In the genomic region with DNA sequence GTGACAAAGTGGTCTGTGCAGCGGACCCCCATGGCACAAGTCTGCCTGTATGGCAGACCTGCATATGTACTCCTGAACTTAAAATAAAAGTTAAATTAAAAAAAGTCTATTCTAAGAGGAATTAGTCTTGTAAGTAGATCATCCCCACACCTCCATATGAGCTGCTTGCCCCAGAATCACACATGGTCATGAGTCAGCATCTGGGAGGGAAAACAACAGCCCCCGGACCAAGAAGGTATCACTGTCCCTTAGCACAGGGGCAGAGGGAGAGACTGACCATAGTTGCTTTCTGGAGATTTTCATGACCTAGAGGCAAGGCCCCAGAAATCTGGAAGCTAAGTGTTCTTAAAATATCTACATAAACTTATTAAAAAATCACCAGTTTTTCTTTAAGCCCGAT, we compare ENCODE assay signal across 17 cellular contexts.
DNase-seq lines count a peak whose midpoint lies in the region; ATAC-seq, FAIRE-seq and TF ChIP-seq lines count a peak whose summit lies in the region.
"Had no signal": no experiment of that assay in that cellular context is flagged by ENCODE, and none has a peak within 500 bp of the region (broad histone marks: within the 10 kb centered on the region; RNA-seq: fewer than 3 reads in every experiment).

No MANE protein-coding gene starts in this region.

- FAIRE-seq in A549 (lab: Jason Lieb, UNC) (no peak), HTR-8/SVneo (lab: Jason Lieb, UNC) (no peak)
- FAIRE-seq: A204.1, GM12892, GM19239 had no signal

- H3K9me3 Mint-ChIP-seq in activated CD4-positive, alpha-beta T cell treated with anti-CD3 and anti-CD28 coated beads for 36 hours (ENCODE audit: low read depth), result no peaks in the 10 kb centered on the region

- H3K27me3 Mint-ChIP-seq in activated CD4-positive, alpha-beta T cell treated with anti-CD3 and anti-CD28 coated beads for 36 hours, result no peaks in the 10 kb centered on the region

- TF ChIP-seq RAD21 in A549 (conservative IDR thresholded peaks at IDR 0.05 in 1 of 2, IDR thresholded peaks at IDR 0.05 in 1 of 2), result no peak

- H3K4me1 Mint-ChIP-seq in activated CD4-positive, alpha-beta T cell treated with anti-CD3 and anti-CD28 coated beads for 36 hours, result no peaks in the 10 kb centered on the region

- CTCF ChIA-PET in A549 (lab: Yijun Ruan, JAX), result interaction anchor here (1.6 to 6.2 kb wide), 6 partner anchors 22 to 203 kb away, joined by 4 to 57 read pairs (median 12); no protein-coding TSS in a partner anchor
- CTCF ChIA-PET in activated CD4-positive, alpha-beta T cell treated with anti-CD3 and anti-CD28 coated beads for 36 hours (lab: Charles Lee), result interaction anchor here (0.8 to 4.4 kb wide), 2 partner anchors 8 to 118 kb away, joined by 3 to 18 read pairs; no protein-coding TSS in a partner anchor

- no peak overlapping the region for H3K4me2 ChIP-seq in A549

- no peaks in the 10 kb centered on the region for H3K36me3 Mint-ChIP-seq in activated CD4-positive, alpha-beta T cell treated with anti-CD3 and anti-CD28 coated beads for 36 hours (ENCODE audit: low read depth)
- H3K36me3 Mint-ChIP-seq: CD4-positive, alpha-beta memory T cell had no signal

- no peak overlapping the region for H3K27ac Mint-ChIP-seq in activated CD4-positive, alpha-beta T cell treated with anti-CD3 and anti-CD28 coated beads for 36 hours
- H3K27ac Mint-ChIP-seq: CD4-positive, alpha-beta memory T cell had no signal

- no peak overlapping the region for H3K4me3 Mint-ChIP-seq in activated CD4-positive, alpha-beta T cell treated with anti-CD3 and anti-CD28 coated beads for 36 hours
- H3K4me3 Mint-ChIP-seq: CD4-positive, alpha-beta memory T cell had no signal

- TF ChIP-seq CTCF in A549 (IDR thresholded peaks at IDR 0.05) (no peak), cardiac fibroblast (IDR thresholded peaks at IDR 0.05; ENCODE audit: low read depth, low read length) (no peak), ovary (IDR thresholded peaks at IDR 0.05) (no peak)

- 87% methylated on average over 3 of the region's 3 CpGs for WGBS in A549 (ENCODE audit: missing lambda C conversion rate)
- WGBS in ovary, 3 donors, result 13 to 42% (median 15%) methylated on average over 3 of the region's 3 CpGs

- TF ChIP-seq EP300 in A549 (IDR thresholded peaks at IDR 0.05), result no peak
- no peak for TF ChIP-seq EP300 in ovary (IDR thresholded peaks at IDR 0.05)

- no peak overlapping the region for H3K4me3 ChIP-seq in A549
- H3K4me3 ChIP-seq in cardiac fibroblast (replicated peaks in 1 of 2; ENCODE audit: low read depth in 2 of 2, low read length in 2 of 2), result no peak overlapping the region
- H3K4me3 ChIP-seq in ovary, result no peak overlapping the region

- peaks cover 13% of the 10 kb centered on the region; the same call in 2 of the 3 replicates for H3K4me1 ChIP-seq in A549
- H3K4me1 ChIP-seq in ovary (ENCODE audit: insufficient read depth), result peaks cover 2% of the 10 kb centered on the region
- H3K4me1 ChIP-seq: BE2C had no signal

- no peak for DNase-seq in A549 (ENCODE audit: low read depth in 1 of 2, low spot score in 1 of 2)
- peak; percentile 10 for DNase-seq in RPMI7951 (ENCODE audit: low read depth)
- DNase-seq in cardiac fibroblast (ENCODE audit: low read depth in 2 of 2), result peak; percentile 4 to 6
- DNase-seq in ovary, result peak in 3 of 5 donors; percentile 21 to 41 (median 25)
- no peak for DNase-seq in HTR-8/SVneo (ENCODE audit: insufficient read length, low spot score)
- DNase-seq in activated CD4-positive, alpha-beta T cell treated with anti-CD3 and anti-CD28 coated beads for 36 hours, result no peak
- no peak for DNase-seq in HuH-7.5 (ENCODE audit: low spot score)
- DNase-seq: BE2C; CD4-positive, alpha-beta memory T cell; DND-41; GDM1 had no signal

- POLR2A ChIA-PET in A549 (lab: Yijun Ruan, JAX), result no interaction called here
- POLR2A ChIA-PET in activated CD4-positive, alpha-beta T cell treated with anti-CD3 and anti-CD28 coated beads for 36 hours (lab: Charles Lee), result interaction anchor here (0.6 kb wide), 1 partner anchor 803 kb away, joined by 4 read pairs; no protein-coding TSS in a partner anchor

- no peaks in the 10 kb centered on the region for H3K36me3 ChIP-seq in ovary
- H3K36me3 ChIP-seq: BE2C had no signal

- H3K27me3 ChIP-seq in ovary, result no peaks in the 10 kb centered on the region

- TF ChIP-seq POLR2A in A549 (IDR thresholded peaks at IDR 0.05; ENCODE audit: low read length) (no peak), ovary (IDR thresholded peaks at IDR 0.05) (no peak)

- H3K9me3 ChIP-seq in A549 (no peaks in the 10 kb centered on the region), ovary (no peaks in the 10 kb centered on the region)
- H3K9me3 ChIP-seq: BE2C had no signal

- no peak for ATAC-seq in A549
- no peak for ATAC-seq in activated CD4-positive, alpha-beta T cell treated with anti-CD3 and anti-CD28 coated beads for 36 hours
- ATAC-seq in GM21423 (IDR thresholded peaks at IDR 0.05; ENCODE audit: unreplicated experiment), result no peak
- ATAC-seq: HCT116 had no signal

- H3K27ac ChIP-seq in A549 (peak overlapping the region; percentile 22 to 61; a peak in 3 of 6 replicates), ovary (peak overlapping the region; percentile 31 to 40)
- H3K27ac ChIP-seq: C4-2B had no signal

- intact Hi-C loops in ovary (cut with DNase I), result loop anchor here in 3 of 4 donors (5.0 to 10.0 kb wide), 4 partner anchors 88 to 156 kb away; a partner anchor contains a TSS
- intact Hi-C loops in activated CD4-positive, alpha-beta T cell treated with anti-CD3 and anti-CD28 coated beads for 36 hours (cut with DNase I, micrococcal nuclease), result no loop called here

TF ChIP-seq in A549, 52 proteins besides CTCF, POLR2A, EP300 and RAD21 (continues in another document):
- TF ChIP-seq ZFP36 (IDR thresholded peaks at IDR 0.05; ENCODE audit: borderline replicate concordance, partially characterized antibody) (no peak), HEYL (CRISPR knock-in tag; IDR thresholded peaks at IDR 0.05) (no peak), SMC3 (IDR thresholded peaks at IDR 0.05) (no peak), RNF2 (IDR thresholded peaks at IDR 0.05; ENCODE audit: borderline replicate concordance, low read depth) (no peak), TP53 (CRISPR knock-in tag; IDR thresholded peaks at IDR 0.05) (no peak), ZNF302 (CRISPR knock-in tag; IDR thresholded peaks at IDR 0.05) (no peak), NPAS2 (CRISPR knock-in tag; IDR thresholded peaks at IDR 0.05; ENCODE audit: borderline replicate concordance) (no peak), MYC (IDR thresholded peaks at IDR 0.05; ENCODE audit: borderline replicate concordance, low read length) (no peak), HOXB5 (CRISPR knock-in tag; IDR thresholded peaks at IDR 0.05) (no peak), SREBF2 (IDR thresholded peaks at IDR 0.05) (no peak)
- TF ChIP-seq, protein P1, sequence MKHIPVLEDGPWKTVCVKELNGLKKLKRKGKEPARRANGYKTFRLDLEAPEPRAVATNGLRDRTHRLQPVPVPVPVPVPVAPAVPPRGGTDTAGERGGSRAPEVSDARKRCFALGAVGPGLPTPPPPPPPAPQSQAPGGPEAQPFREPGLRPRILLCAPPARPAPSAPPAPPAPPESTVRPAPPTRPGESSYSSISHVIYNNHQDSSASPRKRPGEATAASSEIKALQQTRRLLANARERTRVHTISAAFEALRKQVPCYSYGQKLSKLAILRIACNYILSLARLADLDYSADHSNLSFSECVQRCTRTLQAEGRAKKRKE (CRISPR knock-in tag; IDR thresholded peaks at IDR 0.05; ENCODE audit: low read depth), result no peak
- TF ChIP-seq, protein P2, sequence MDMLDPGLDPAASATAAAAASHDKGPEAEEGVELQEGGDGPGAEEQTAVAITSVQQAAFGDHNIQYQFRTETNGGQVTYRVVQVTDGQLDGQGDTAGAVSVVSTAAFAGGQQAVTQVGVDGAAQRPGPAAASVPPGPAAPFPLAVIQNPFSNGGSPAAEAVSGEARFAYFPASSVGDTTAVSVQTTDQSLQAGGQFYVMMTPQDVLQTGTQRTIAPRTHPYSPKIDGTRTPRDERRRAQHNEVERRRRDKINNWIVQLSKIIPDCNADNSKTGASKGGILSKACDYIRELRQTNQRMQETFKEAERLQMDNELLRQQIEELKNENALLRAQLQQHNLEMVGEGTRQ (IDR thresholded peaks at IDR 0.05), result no peak
- TF ChIP-seq, protein P3, sequence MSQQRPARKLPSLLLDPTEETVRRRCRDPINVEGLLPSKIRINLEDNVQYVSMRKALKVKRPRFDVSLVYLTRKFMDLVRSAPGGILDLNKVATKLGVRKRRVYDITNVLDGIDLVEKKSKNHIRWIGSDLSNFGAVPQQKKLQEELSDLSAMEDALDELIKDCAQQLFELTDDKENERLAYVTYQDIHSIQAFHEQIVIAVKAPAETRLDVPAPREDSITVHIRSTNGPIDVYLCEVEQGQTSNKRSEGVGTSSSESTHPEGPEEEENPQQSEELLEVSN (IDR thresholded peaks at IDR 0.05; ENCODE audit: borderline replicate concordance, low read depth), result no peak
- TF ChIP-seq, protein P4, sequence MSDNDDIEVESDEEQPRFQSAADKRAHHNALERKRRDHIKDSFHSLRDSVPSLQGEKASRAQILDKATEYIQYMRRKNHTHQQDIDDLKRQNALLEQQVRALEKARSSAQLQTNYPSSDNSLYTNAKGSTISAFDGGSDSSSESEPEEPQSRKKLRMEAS (IDR thresholded peaks at IDR 0.05), result no peak
- TF ChIP-seq, protein P5, sequence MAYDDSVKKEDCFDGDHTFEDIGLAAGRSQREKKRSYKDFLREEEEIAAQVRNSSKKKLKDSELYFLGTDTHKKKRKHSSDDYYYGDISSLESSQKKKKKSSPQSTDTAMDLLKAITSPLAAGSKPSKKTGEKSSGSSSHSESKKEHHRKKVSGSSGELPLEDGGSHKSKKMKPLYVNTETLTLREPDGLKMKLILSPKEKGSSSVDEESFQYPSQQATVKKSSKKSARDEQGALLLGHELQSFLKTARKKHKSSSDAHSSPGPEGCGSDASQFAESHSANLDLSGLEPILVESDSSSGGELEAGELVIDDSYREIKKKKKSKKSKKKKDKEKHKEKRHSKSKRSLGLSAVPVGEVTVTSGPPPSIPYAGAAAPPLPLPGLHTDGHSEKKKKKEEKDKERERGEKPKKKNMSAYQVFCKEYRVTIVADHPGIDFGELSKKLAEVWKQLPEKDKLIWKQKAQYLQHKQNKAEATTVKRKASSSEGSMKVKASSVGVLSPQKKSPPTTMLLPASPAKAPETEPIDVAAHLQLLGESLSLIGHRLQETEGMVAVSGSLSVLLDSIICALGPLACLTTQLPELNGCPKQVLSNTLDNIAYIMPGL (CRISPR knock-in tag; IDR thresholded peaks at IDR 0.05; ENCODE audit: borderline replicate concordance), result no peak
- TF ChIP-seq, protein P6, sequence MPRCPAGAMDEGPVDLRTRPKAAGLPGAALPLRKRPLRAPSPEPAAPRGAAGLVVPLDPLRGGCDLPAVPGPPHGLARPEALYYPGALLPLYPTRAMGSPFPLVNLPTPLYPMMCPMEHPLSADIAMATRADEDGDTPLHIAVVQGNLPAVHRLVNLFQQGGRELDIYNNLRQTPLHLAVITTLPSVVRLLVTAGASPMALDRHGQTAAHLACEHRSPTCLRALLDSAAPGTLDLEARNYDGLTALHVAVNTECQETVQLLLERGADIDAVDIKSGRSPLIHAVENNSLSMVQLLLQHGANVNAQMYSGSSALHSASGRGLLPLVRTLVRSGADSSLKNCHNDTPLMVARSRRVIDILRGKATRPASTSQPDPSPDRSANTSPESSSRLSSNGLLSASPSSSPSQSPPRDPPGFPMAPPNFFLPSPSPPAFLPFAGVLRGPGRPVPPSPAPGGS (IDR thresholded peaks at IDR 0.05), result no peak

Comparison
In these comparisons a context has a peak if more than half of its experiments do, and no peak if none do; other contexts are left out.
1. DNase-seq: peak in RPMI7951 (single experiment), cardiac fibroblast (2 of 2) and ovary (3 of 5); none in A549 (0 of 2), HTR-8/SVneo (single experiment), activated CD4-positive, alpha-beta T cell treated with anti-CD3 and anti-CD28 coated beads for 36 hours (single experiment) and HuH-7.5 (single experiment).
2. intact Hi-C loops: an anchor here in ovary (5.0 to 10.0 kb wide); none called in activated CD4-positive, alpha-beta T cell treated with anti-CD3 and anti-CD28 coated beads for 36 hours.